ENCODE assay signal across 12 cellular contexts in the genomic region with DNA sequence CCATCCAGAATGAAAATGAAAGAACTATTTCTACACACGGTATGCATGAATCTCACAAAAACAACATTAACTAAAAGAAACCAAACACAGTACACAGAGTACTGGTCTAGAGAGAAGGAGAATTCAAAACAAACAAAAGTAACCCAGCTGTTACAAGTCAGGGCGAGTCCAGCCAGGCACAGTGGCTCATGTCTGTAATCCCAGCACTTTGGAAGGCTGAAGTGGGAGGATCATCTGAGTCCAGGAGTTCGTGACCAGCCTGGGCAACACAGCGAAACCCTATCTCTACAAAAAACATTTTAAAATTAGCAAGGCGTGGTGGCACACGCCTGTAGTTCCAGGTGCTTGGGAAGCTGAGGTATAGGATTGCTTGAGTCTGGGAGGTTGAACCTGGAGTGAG. TPM values are rescaled to one million over a fixed set of nuclear protein-coding genes. Genes with fewer than 3 reads are reported as not detected.
DNase-seq lines count a peak whose midpoint lies in the region; ATAC-seq, FAIRE-seq and TF ChIP-seq lines count a peak whose summit lies in the region.
"Had no signal": no experiment of that assay in that cellular context is flagged by ENCODE, and none has a peak within 500 bp of the region (broad histone marks: within the 10 kb centered on the region; RNA-seq: fewer than 3 reads in every experiment).

No MANE protein-coding gene starts in this region.

- peak overlapping the region in 1 of 2 experiments; percentile 53; a peak in 1 of 4 replicates for H4K8ac ChIP-seq in IMR-90 (ENCODE audit: low read depth in 2 of 2, low read length in 2 of 2)

- H3K79me1 ChIP-seq in IMR-90 (ENCODE audit: low read depth in 1 of 2, low read length in 2 of 2), result peaks cover 14 to 34% of the 10 kb centered on the region in 2 experiments

- BruUV-seq in IMR-90 (replicated peaks; lab: Mats Ljungman, UMichigan) (no TSS peak), GM12878 (replicated peaks; lab: Mats Ljungman, UMichigan) (no TSS peak)

- H3K9ac ChIP-seq in BLaER1 (no peak overlapping the region), IMR-90 (ENCODE audit: low read depth, low read length) (no peak overlapping the region), GM12878 (ENCODE audit: control insufficient read depth, insufficient read depth, low read length) (no peak overlapping the region)

- H3K27me3 ChIP-seq in BLaER1 (no peaks in the 10 kb centered on the region), IMR-90 (ENCODE audit: control insufficient read depth, insufficient read depth, low read length) (no peaks in the 10 kb centered on the region), GM12878 (replicated peaks in 1 of 2; ENCODE audit: control insufficient read depth in 2 of 2, insufficient read depth in 2 of 2, low read length in 1 of 2) (no peaks in the 10 kb centered on the region)
- no peaks in the 10 kb centered on the region for H3K27me3 ChIP-seq in naive thymus-derived CD4-positive, alpha-beta T cell (ENCODE audit: control insufficient read depth in 2 of 2, insufficient read depth in 2 of 2, low read length in 2 of 2)
- H3K27me3 ChIP-seq: body of pancreas, uterus had no signal

- H3K27ac Mint-ChIP-seq in naive thymus-derived CD4-positive, alpha-beta T cell, result peak overlapping the region; percentile 95 to 99 (median 97)

- peaks cover 0 to 34% (median 12%) of the 10 kb centered on the region in 5 donors for H3K36me3 Mint-ChIP-seq in naive thymus-derived CD4-positive, alpha-beta T cell

- H2BK15ac ChIP-seq in IMR-90 (ENCODE audit: low read depth, low read length), result no peak overlapping the region

- in situ Hi-C loops in IMR-90 (cut with MboI; ENCODE audit: low sequenced_read_pairs), result loop anchor here (5.0 kb wide), 1 partner anchor 177 kb away; no protein-coding TSS in a partner anchor
- in situ Hi-C loops in GM12878 (cut with MboI), result no loop called here

- ATAC-seq in IMR-90 (ENCODE audit: low read depth) (peak; percentile 3; the same call in 1 of the 2 replicates), GM12878 (no peak), sciatic nerve (no peak), HG03159 (IDR thresholded peaks at IDR 0.05; ENCODE audit: unreplicated experiment) (no peak)
- no peak for ATAC-seq in naive thymus-derived CD4-positive, alpha-beta T cell
- ATAC-seq: body of pancreas had no signal

- no CpG with 5 or more reads among the region's 6 CpGs for WGBS in IMR-90 (ENCODE audit: extremely low coverage in 2 of 2, insufficient read length in 1 of 2), 2 experiments
- 85% methylated on average over 6 of the region's 6 CpGs for WGBS in GM12878 (ENCODE audit: insufficient coverage, insufficient replicate concordance, low lambda C conversion rate, missing lambda C conversion rate)

- TF ChIP-seq CTCF in IMR-90 (conservative IDR thresholded peaks at IDR 0.05; ENCODE audit: low read depth, low read length), result no peak
- no peak for TF ChIP-seq CTCF in GM12878 (IDR thresholded peaks at IDR 0.05 in 2 of 3, conservative IDR thresholded peaks at IDR 0.05 in 1 of 3; ENCODE audit: control insufficient read depth in 2 of 3, extremely low read depth in 1 of 3, insufficient read depth in 1 of 3, low read depth in 3 of 3, low read length in 3 of 3)

- no peak overlapping the region for H3K23ac ChIP-seq in IMR-90 (ENCODE audit: low read depth, low read length)

- CTCF ChIA-PET in IMR-90 (lab: Yijun Ruan, JAX) (interaction anchor here (1.9 kb wide), 1 partner anchor 177 kb away, joined by 17 read pairs; no protein-coding TSS in a partner anchor), GM12878 (lab: Yijun Ruan, JAX) (interaction anchor here (0.6 to 4.3 kb wide), 16 partner anchors 8 to 295 kb away, joined by 3 to 84 read pairs (median 23); partner anchors contain the start of genes FBL and ZNF546)
- CTCF ChIA-PET in naive thymus-derived CD4-positive, alpha-beta T cell (lab: Charles Lee), result interaction anchor here (0.6 to 4.5 kb wide), 12 partner anchors 8 to 528 kb away, joined by 3 to 54 read pairs (median 10); no protein-coding TSS in a partner anchor

- peaks cover 39 to 62% (median 51%) of the 10 kb centered on the region in 7 donors for H3K4me1 Mint-ChIP-seq in naive thymus-derived CD4-positive, alpha-beta T cell

- SMC1A ChIA-PET in GM12878 (lab: Charles Lee; ENCODE audit: uncharacterized antibody, unreplicated experiment), result interaction anchor here (1.6 to 4.1 kb wide), 14 partner anchors 8 to 296 kb away, joined by 7 to 115 read pairs (median 21); partner anchors contain the start of genes FBL, ZNF546 and ZNF780B

- dilution Hi-C loops in IMR-90 (cut with HindIII; ENCODE audit: low sequenced_read_pairs, unreplicated experiment), result no loop called here

- peaks cover 0 to 3% (median 0%) of the 10 kb centered on the region in 11 donors for H3K9me3 Mint-ChIP-seq in naive thymus-derived CD4-positive, alpha-beta T cell

- no peak overlapping the region for H2BK20ac ChIP-seq in IMR-90 (ENCODE audit: low read depth, low read length)

- no peak overlapping the region for H4K91ac ChIP-seq in IMR-90 (ENCODE audit: insufficient read depth, low read depth, low read length)

- peaks cover 20% of the 10 kb centered on the region for H3K79me2 ChIP-seq in GM12878 (ENCODE audit: control insufficient read depth, insufficient read depth, low read length)

- H3K9me3 ChIP-seq in BLaER1 (no peaks in the 10 kb centered on the region), IMR-90 (ENCODE audit: control insufficient read depth, insufficient read depth, low read length) (no peaks in the 10 kb centered on the region), GM12878 (replicated peaks; ENCODE audit: control insufficient read depth, insufficient read depth, low read length) (no peaks in the 10 kb centered on the region; the same call in 2 of the 3 replicates)
- no peaks in the 10 kb centered on the region for H3K9me3 ChIP-seq in naive thymus-derived CD4-positive, alpha-beta T cell (ENCODE audit: control insufficient read depth in 2 of 3, low read length in 3 of 3)
- H3K9me3 ChIP-seq: body of pancreas, uterus had no signal

- TF ChIP-seq POLR2A in IMR-90 (IDR thresholded peaks at IDR 0.05; ENCODE audit: low read depth, low read length) (no peak), GM12878 (IDR thresholded peaks at IDR 0.05; ENCODE audit: low read depth, low read length) (no peak)

- H2BK120ac ChIP-seq in IMR-90 (ENCODE audit: low read depth, low read length), result no peak overlapping the region

- H2AFZ ChIP-seq in IMR-90 (replicated peaks; ENCODE audit: low read length, poor library complexity), result no peak overlapping the region
- peak overlapping the region; percentile 11 for H2AFZ ChIP-seq in GM12878 (ENCODE audit: control insufficient read depth, low read depth, low read length)

- no peaks in the 10 kb centered on the region for H3K9me1 ChIP-seq in IMR-90 (ENCODE audit: insufficient read depth, low read length)

- H3K27me3 Mint-ChIP-seq in naive thymus-derived CD4-positive, alpha-beta T cell, result no peaks in the 10 kb centered on the region

- TF ChIP-seq EP300 in GM12878 (IDR thresholded peaks at IDR 0.05; ENCODE audit: borderline replicate concordance in 1 of 2, control insufficient read depth in 1 of 2, low read depth in 2 of 2, low read length in 2 of 2), result no peak

- peak overlapping the region; percentile 9 for H2BK5ac ChIP-seq in IMR-90 (ENCODE audit: low read depth, low read length, poor library complexity, severe bottlenecking)

- no peak overlapping the region for H2AK9ac ChIP-seq in IMR-90 (replicated peaks; ENCODE audit: low read depth, low read length, poor library complexity)

- no peak overlapping the region for H3K18ac ChIP-seq in IMR-90 (ENCODE audit: low read depth, low read length)

- H3K4ac ChIP-seq in IMR-90 (ENCODE audit: low read depth, low read length), result no peak overlapping the region

- RAD21 ChIA-PET in GM12878 (lab: Charles Lee; ENCODE audit: unreplicated experiment), result interaction anchor here (1.1 to 3.9 kb wide), 15 partner anchors 8 to 296 kb away, joined by 3 to 73 read pairs (median 21); partner anchors contain the start of genes DYRK1B and FBL

- no peak for FAIRE-seq in GM12878 (lab: Jason Lieb, UNC)

- no peak overlapping the region for H4K5ac ChIP-seq in IMR-90 (ENCODE audit: low read depth, low read length)

- peak overlapping the region; percentile 1; the same call in 1 of the 2 replicates for H2AK5ac ChIP-seq in IMR-90 (ENCODE audit: low read depth, low read length)

- DNase-seq in IMR-90, result peak; percentile 35
- no peak for DNase-seq in GM12878 (ENCODE audit: low read depth, low spot score)
- peak in 1 of 9 donors; percentile 19 for DNase-seq in naive thymus-derived CD4-positive, alpha-beta T cell
- no peak for DNase-seq in sciatic nerve (ENCODE audit: low spot score)
- no peak for DNase-seq in kidney tubule cell (ENCODE audit: low spot score)
- no peak for DNase-seq in NCI-H524 (lab: John Stamatoyannopoulos, UW)
- DNase-seq: body of pancreas, NCI-H187, T-helper 9 cell, uterus had no signal

- peaks cover 23% of the 10 kb centered on the region for H3K36me3 ChIP-seq in BLaER1
- peaks cover 16% of the 10 kb centered on the region for H3K36me3 ChIP-seq in IMR-90 (ENCODE audit: control insufficient read depth, insufficient read depth, low read length)
- peaks cover 5 to 11% of the 10 kb centered on the region in 2 experiments; a peak in 3 of 4 replicates for H3K36me3 ChIP-seq in GM12878 (ENCODE audit: control insufficient read depth in 2 of 2, insufficient read depth in 2 of 2, low read length in 1 of 2)
- H3K36me3 ChIP-seq in naive thymus-derived CD4-positive, alpha-beta T cell (ENCODE audit: control insufficient read depth in 2 of 3, insufficient read depth in 3 of 3, low read length in 3 of 3), result peaks cover 0 to 23% (median 5%) of the 10 kb centered on the region in 3 experiments
- H3K36me3 ChIP-seq: uterus had no signal

- intact Hi-C loops in IMR-90 (cut with micrococcal nuclease) (no loop called here), GM12878 (cut with micrococcal nuclease; ENCODE audit: unreplicated experiment) (no loop called here), sciatic nerve (cut with DNase I) (no loop called here)
- intact Hi-C loops in naive thymus-derived CD4-positive, alpha-beta T cell (cut with micrococcal nuclease), result loop anchor here in 1 of 2 donors (1.0 kb wide), 1 partner anchor 9 kb away; no protein-coding TSS in a partner anchor

- no peak overlapping the region for H3K27ac ChIP-seq in BLaER1
- H3K27ac ChIP-seq in IMR-90 (ENCODE audit: insufficient read depth, low read length), result peak overlapping the region; percentile 15; the same call in 1 of the 2 replicates
- peak overlapping the region; percentile 89 for H3K27ac ChIP-seq in GM12878 (ENCODE audit: control insufficient read depth, insufficient read depth)
- peak overlapping the region; percentile 95 for H3K27ac ChIP-seq in naive thymus-derived CD4-positive, alpha-beta T cell (ENCODE audit: low read depth, low read length)

- POLR2A ChIA-PET in IMR-90 (lab: Charles Lee; ENCODE audit: unreplicated experiment), result no interaction called here
- POLR2A ChIA-PET in GM12878 (lab: Charles Lee), result interaction anchor here (0.8 to 2.7 kb wide), 8 partner anchors 13 to 452 kb away, joined by 3 to 33 read pairs (median 11); partner anchors contain the start of genes FBL and ZNF546
- POLR2A ChIA-PET in naive thymus-derived CD4-positive, alpha-beta T cell (lab: Charles Lee), result interaction anchor here (0.6 to 3.8 kb wide), 12 partner anchors 8 to 124 kb away, joined by 3 to 91 read pairs (median 30); partner anchors contain the start of genes FBL and FCGBP

- H3K14ac ChIP-seq in IMR-90 (replicated peaks; ENCODE audit: low read depth, low read length), result no peak overlapping the region

- no peak overlapping the region for H3K56ac ChIP-seq in IMR-90 (ENCODE audit: extremely low read depth, insufficient read depth, low read length)

- peaks cover 22% of the 10 kb centered on the region for H3K4me1 ChIP-seq in BLaER1
- H3K4me1 ChIP-seq in IMR-90 (ENCODE audit: control insufficient read depth, insufficient read depth, low read length), result peaks cover 2% of the 10 kb centered on the region; the same call in 1 of the 2 replicates
- H3K4me1 ChIP-seq in GM12878 (ENCODE audit: control insufficient read depth, insufficient read depth, low read length), result peaks cover 10% of the 10 kb centered on the region; the same call in 1 of the 2 replicates
- H3K4me1 ChIP-seq in naive thymus-derived CD4-positive, alpha-beta T cell (ENCODE audit: control insufficient read depth in 2 of 2, insufficient read depth in 2 of 2, low read length in 2 of 2), result peaks cover 27 to 32% of the 10 kb centered on the region in 2 donors
- H3K4me1 ChIP-seq: uterus had no signal

- peaks cover 21% of the 10 kb centered on the region for H4K20me1 ChIP-seq in BLaER1
- H4K20me1 ChIP-seq in IMR-90 (ENCODE audit: insufficient read depth, low read length), result peaks cover 4% of the 10 kb centered on the region; the same call in 1 of the 2 replicates
- no peaks in the 10 kb centered on the region for H4K20me1 ChIP-seq in GM12878 (ENCODE audit: control insufficient read depth, insufficient read depth)

- no peak for TF ChIP-seq RAD21 in IMR-90 (IDR thresholded peaks at IDR 0.05; ENCODE audit: low read length)
- TF ChIP-seq RAD21 in GM12878 (IDR thresholded peaks at IDR 0.05; ENCODE audit: insufficient read depth, low read depth, low read length), result no peak

- H3K4me3 Mint-ChIP-seq in naive thymus-derived CD4-positive, alpha-beta T cell, result peak overlapping the region; percentile 92 to 100 (median 94)

- no peak overlapping the region for H3K4me3 ChIP-seq in BLaER1
- no peak overlapping the region for H3K4me3 ChIP-seq in IMR-90 (ENCODE audit: insufficient read depth, low read depth, low read length)
- peak overlapping the region; percentile 78 for H3K4me3 ChIP-seq in GM12878
- H3K4me3 ChIP-seq in naive thymus-derived CD4-positive, alpha-beta T cell (ENCODE audit: low read length), result peak overlapping the region; percentile 88
- H3K4me3 ChIP-seq: body of pancreas had no signal

- H3K4me2 ChIP-seq in BLaER1, result peak overlapping the region; percentile 92
- no peak overlapping the region; the same call in 1 of the 2 replicates for H3K4me2 ChIP-seq in IMR-90 (ENCODE audit: low read depth, low read length)
- peak overlapping the region; percentile 97 for H3K4me2 ChIP-seq in GM12878 (ENCODE audit: control insufficient read depth, insufficient read depth)

RNA-seq across cellular contexts. Expression of gene PSMC4, which starts 1.7 kb away (rescaled TPM):
- total RNA-seq in IMR-90 (2012; rRNA removed) (213 and 216 TPM in 2 replicates), GM12878 (2014; rRNA removed) (134 and 138 TPM in 2 replicates), GM12878 (2014; rRNA removed; fragmentation: Illumina TruSeq; extraction: Trizol) (97.2 and 103 TPM in 2 replicates), GM12878 (2021) (109 TPM in 2 replicates), sciatic nerve (49.3 TPM)
- polyA plus RNA-seq in IMR-90 (2012; rRNA removed) (148 and 158 TPM in 2 replicates), GM12878 (2011; rRNA removed) (20.9 and 55.2 TPM in 2 replicates), GM12878 (2014; fragmentation: Illumina TruSeq; extraction: Trizol) (87.6 and 115 TPM in 2 replicates), GM12878 (2014; fragmentation: Nextera tagmentation; extraction: Ambion mirVana) (100 to 1,000 TPM; 203 to 328 TPM), GM12878 (2014; rRNA removed) (84.1 and 99.7 TPM in 2 replicates), GM12878 (2016; fragmentation: Nextera tagmentation; extraction: Ambion mirVana) (100 to 1,000 TPM; 176 to 182 TPM)
- polyA plus RNA-seq in IMR-90 (2012; cell fraction: cytosol; rRNA removed), result 133 and 153 TPM in 2 replicates
- polyA plus RNA-seq in IMR-90 (2012; cell fraction: nucleus; rRNA removed; ENCODE audit: low replicate concordance), result 114 and 174 TPM in 2 replicates
- total RNA-seq in GM12878 (2013; cell fraction: nucleolus; rRNA removed), result 32.5 and 41.0 TPM in 2 replicates
- 54.1 TPM for polyA plus RNA-seq in GM12878 (2011; ENCODE audit: low read depth)
- polyA plus RNA-seq in GM12878 (2011; cell fraction: cytosol; rRNA removed), result 63.6 and 73.3 TPM in 2 replicates
- 99.5 and 124 TPM in 2 replicates for polyA plus RNA-seq in GM12878 (2011; cell fraction: nucleus; rRNA removed)
- polyA plus RNA-seq in GM12878 (2012), result 63.5 and 80.8 TPM in 2 replicates
- 30.6 and 33.3 TPM in 2 replicates for polyA minus RNA-seq in GM12878 (2011; rRNA and poly(A)+ RNA removed)
- 16.7 and 27.0 TPM in 2 replicates for polyA minus RNA-seq in GM12878 (2011; cell fraction: cytosol; rRNA and poly(A)+ RNA removed)
- 17.2 and 25.8 TPM in 2 replicates for polyA minus RNA-seq in GM12878 (2011; cell fraction: nucleus; rRNA and poly(A)+ RNA removed)
- total RNA-seq in naive thymus-derived CD4-positive, alpha-beta T cell, result 100 to 1,000 TPM in 1 of 5 experiments, 10 to 100 TPM in 4; 48.7 to 146 (median 69.1) TPM
- 10 to 100 TPM; 73.5 to 91.1 TPM for polyA plus RNA-seq in naive thymus-derived CD4-positive, alpha-beta T cell

RNA-seq across cellular contexts. Expression of gene ZNF546, which starts 27.6 kb away (rescaled TPM):
- 5.8 and 6.5 TPM in 2 replicates for total RNA-seq in IMR-90 (2012; rRNA removed)
- polyA plus RNA-seq in IMR-90 (2012; rRNA removed), result 0.57 and 1.6 TPM in 2 replicates
- polyA plus RNA-seq in IMR-90 (2012; cell fraction: cytosol; rRNA removed), result 0.15 and 0.24 TPM in 2 replicates
- 0.29 and 3.6 TPM in 2 replicates for polyA plus RNA-seq in IMR-90 (2012; cell fraction: nucleus; rRNA removed; ENCODE audit: low replicate concordance)
- 32.2 and 35.0 TPM in 2 replicates for total RNA-seq in GM12878 (2013; cell fraction: nucleolus; rRNA removed)
- 4.1 and 6.1 TPM in 2 replicates for total RNA-seq in GM12878 (2014; rRNA removed)
- total RNA-seq in GM12878 (2014; rRNA removed; fragmentation: Illumina TruSeq; extraction: Trizol), result 3.4 and 4.3 TPM in 2 replicates
- total RNA-seq in GM12878 (2021), result 3.2 and 3.3 TPM in 2 replicates
- polyA plus RNA-seq in GM12878 (2011; ENCODE audit: low read depth), result 0.52 TPM
- 3.4 and 7.0 TPM in 2 replicates for polyA plus RNA-seq in GM12878 (2011; rRNA removed)
- 1.1 and 1.4 TPM in 2 replicates for polyA plus RNA-seq in GM12878 (2011; cell fraction: cytosol; rRNA removed)
- 2.4 TPM in 2 replicates for polyA plus RNA-seq in GM12878 (2011; cell fraction: nucleus; rRNA removed)
- 0.92 and 3.1 TPM in 2 replicates for polyA plus RNA-seq in GM12878 (2012)
- 2.1 and 3.6 TPM in 2 replicates for polyA plus RNA-seq in GM12878 (2014; fragmentation: Illumina TruSeq; extraction: Trizol)
- polyA plus RNA-seq in GM12878 (2014; fragmentation: Nextera tagmentation; extraction: Ambion mirVana), result 1 to 10 TPM in 1 of 2 experiments, under 1 TPM in 1; 0.88 to 1.4 TPM
- polyA plus RNA-seq in GM12878 (2014; rRNA removed), result 1.4 and 2.0 TPM in 2 replicates
- 1 to 10 TPM; 1.6 to 2.7 TPM for polyA plus RNA-seq in GM12878 (2016; fragmentation: Nextera tagmentation; extraction: Ambion mirVana)
- 6.6 and 10.4 TPM in 2 replicates for polyA minus RNA-seq in GM12878 (2011; rRNA and poly(A)+ RNA removed)
- polyA minus RNA-seq in GM12878 (2011; cell fraction: cytosol; rRNA and poly(A)+ RNA removed), result 2.1 and 4.0 TPM in 2 replicates
- 3.0 and 4.8 TPM in 2 replicates for polyA minus RNA-seq in GM12878 (2011; cell fraction: nucleus; rRNA and poly(A)+ RNA removed)
- 10 to 100 TPM in 2 of 5 experiments, 1 to 10 TPM in 3; 4.7 to 24.8 (median 7.5) TPM for total RNA-seq in naive thymus-derived CD4-positive, alpha-beta T cell
- polyA plus RNA-seq in naive thymus-derived CD4-positive, alpha-beta T cell, result 1 to 10 TPM; 7.0 to 7.6 TPM
- 14.3 TPM for total RNA-seq in sciatic nerve

RNA-seq across cellular contexts. Expression of gene FCGBP, which starts 34.8 kb away (rescaled TPM):
- total RNA-seq in IMR-90 (2012; rRNA removed), result under 0.01 TPM in 1 of 2 replicates, not detected in the other
- polyA plus RNA-seq in IMR-90 (2012; rRNA removed), result 0.03 TPM in 2 replicates
- polyA plus RNA-seq in IMR-90 (2012; cell fraction: cytosol; rRNA removed), result 0.05 and 0.06 TPM in 2 replicates
- 0.13 and 0.32 TPM in 2 replicates for polyA plus RNA-seq in IMR-90 (2012; cell fraction: nucleus; rRNA removed; ENCODE audit: low replicate concordance)
- total RNA-seq in GM12878 (2013; cell fraction: nucleolus; rRNA removed), result 6.3 and 7.3 TPM in 2 replicates
- total RNA-seq in GM12878 (2014; rRNA removed), result 0.38 and 0.56 TPM in 2 replicates
- 0.41 and 0.45 TPM in 2 replicates for total RNA-seq in GM12878 (2014; rRNA removed; fragmentation: Illumina TruSeq; extraction: Trizol)
- 2.6 and 3.2 TPM in 2 replicates for total RNA-seq in GM12878 (2021)
- polyA plus RNA-seq in GM12878 (2011; ENCODE audit: low read depth), result 0.20 TPM
- polyA plus RNA-seq in GM12878 (2011; rRNA removed), result 0.19 and 0.30 TPM in 2 replicates
- 0.60 and 0.77 TPM in 2 replicates for polyA plus RNA-seq in GM12878 (2011; cell fraction: cytosol; rRNA removed)
- polyA plus RNA-seq in GM12878 (2011; cell fraction: nucleus; rRNA removed), result 3.6 and 3.9 TPM in 2 replicates
- polyA plus RNA-seq in GM12878 (2012), result 0.70 and 1.1 TPM in 2 replicates
- polyA plus RNA-seq in GM12878 (2014; fragmentation: Illumina TruSeq; extraction: Trizol), result 0.19 TPM in 1 of 2 replicates, not detected in the other
- polyA plus RNA-seq in GM12878 (2014; fragmentation: Nextera tagmentation; extraction: Ambion mirVana), result under 1 TPM in 1 of 2 experiments, not detected in 1; 0.02 TPM
- 0.73 and 1.0 TPM in 2 replicates for polyA plus RNA-seq in GM12878 (2014; rRNA removed)
- polyA plus RNA-seq in GM12878 (2016; fragmentation: Nextera tagmentation; extraction: Ambion mirVana), result under 1 TPM in 1 of 2 experiments, not detected in 1; 0.21 TPM
- polyA minus RNA-seq in GM12878 (2011; rRNA and poly(A)+ RNA removed), result 1.1 and 2.5 TPM in 2 replicates
- polyA minus RNA-seq in GM12878 (2011; cell fraction: cytosol; rRNA and poly(A)+ RNA removed), result 0.62 and 0.80 TPM in 2 replicates
- polyA minus RNA-seq in GM12878 (2011; cell fraction: nucleus; rRNA and poly(A)+ RNA removed), result 1.6 and 3.2 TPM in 2 replicates
- total RNA-seq in naive thymus-derived CD4-positive, alpha-beta T cell, result 100 to 1,000 TPM in 2 of 5 experiments, 10 to 100 TPM in 3; 14.9 to 118 (median 28.1) TPM
- 1 to 10 TPM in 1 of 2 donors, under 1 TPM in 1; 0.57 to 1.6 TPM for polyA plus RNA-seq in naive thymus-derived CD4-positive, alpha-beta T cell
- 83.1 TPM for total RNA-seq in sciatic nerve

Comparison
In these comparisons a context has a peak if more than half of its experiments do, and no peak if none do; other contexts are left out.
1. H3K4me3 ChIP-seq: peak in GM12878 (single experiment) and naive thymus-derived CD4-positive, alpha-beta T cell (single experiment); none in BLaER1 (single experiment) and IMR-90 (single experiment).